27 cellular contexts compared by ENCODE assay signal in genomic region chr1:183063349-183063748, GRCh38.
"Had no signal": no experiment of that assay in that cellular context is flagged by ENCODE, and none has a peak within 500 bp of the region (broad histone marks: within the 10 kb centered on the region; RNA-seq: fewer than 3 reads in every experiment).

No MANE protein-coding gene starts in this region.

- H3K36me3 Mint-ChIP-seq: activated CD8-positive, alpha-beta memory T cell treated with anti-CD3 and anti-CD28 coated beads, Interleukin-2, amount 10 ng/mL, durations not matched to agents 7 days and 5 days; activated naive CD8-positive, alpha-beta T cell treated with anti-CD3 and anti-CD28 coated beads, Interleukin-2, amount 10 ng/mL, durations not matched to agents 7 days and 5 days; stimulated activated effector memory CD8-positive, alpha-beta T cell treated with anti-CD3 and anti-CD28 coated beads, Interleukin-12 subunit alpha, Interleukin-12 subunit beta, amount 100 ng/mL, for 72 hours had no signal

- H3K27me3 ChIP-seq: left lung, neural progenitor cell, ovary, upper lobe of left lung had no signal

- H3K4me2 ChIP-seq: neural progenitor cell had no signal

- H2AFZ ChIP-seq: neural progenitor cell had no signal

- H3K9ac ChIP-seq: neural progenitor cell had no signal

- H3K27me3 Mint-ChIP-seq: activated T-helper 17 cell treated with anti-CD3 and anti-CD28 coated beads, Interleukin-2, amount 50 U/mL, for 72 hours; brain had no signal

- FAIRE-seq: small intestine had no signal

- H3K4me1 Mint-ChIP-seq: activated CD4-positive, alpha-beta memory T cell treated with anti-CD3 and anti-CD28 coated beads, Interleukin-2, amount 10 ng/mL, durations not matched to agents 7 days and 5 days; activated CD8-positive, alpha-beta memory T cell treated with anti-CD3 and anti-CD28 coated beads, Interleukin-2, amount 10 ng/mL, durations not matched to agents 7 days and 5 days; activated naive CD8-positive, alpha-beta T cell treated with anti-CD3 and anti-CD28 coated beads, Interleukin-2, amount 10 ng/mL, durations not matched to agents 7 days and 5 days; activated T-helper 17 cell treated with anti-CD3 and anti-CD28 coated beads, Interleukin-2, amount 50 U/mL, for 72 hours; brain; naive thymus-derived CD4-positive, alpha-beta T cell; neural progenitor cell; stimulated activated effector memory CD8-positive, alpha-beta T cell treated with anti-CD3 and anti-CD28 coated beads, Interleukin-12 subunit alpha, Interleukin-12 subunit beta, amount 100 ng/mL, for 72 hours had no signal

- H3K27ac ChIP-seq: coronary artery, left lung, neural progenitor cell, ovary, psoas muscle, thoracic aorta, upper lobe of left lung had no signal

- H3K4me3 Mint-ChIP-seq: activated CD4-positive, alpha-beta memory T cell treated with anti-CD3 and anti-CD28 coated beads, Interleukin-2, amount 10 ng/mL, durations not matched to agents 7 days and 5 days; activated CD8-positive, alpha-beta memory T cell treated with anti-CD3 and anti-CD28 coated beads, Interleukin-2, amount 10 ng/mL, durations not matched to agents 7 days and 5 days; activated naive CD8-positive, alpha-beta T cell treated with anti-CD3 and anti-CD28 coated beads, Interleukin-2, amount 10 ng/mL, durations not matched to agents 7 days and 5 days; activated T-helper 17 cell treated with anti-CD3 and anti-CD28 coated beads, Interleukin-2, amount 50 U/mL, for 72 hours; brain; naive thymus-derived CD4-positive, alpha-beta T cell; neural progenitor cell; stimulated activated effector memory CD8-positive, alpha-beta T cell treated with anti-CD3 and anti-CD28 coated beads, Interleukin-12 subunit alpha, Interleukin-12 subunit beta, amount 100 ng/mL, for 72 hours; T-helper 2 cell treated with Interferon-gamma antibody and Interleukin-4, amounts not matched to agents 5 μg/mL and 100 μg/mL, for 36 hours had no signal

- H3K9me3 Mint-ChIP-seq: activated CD4-positive, alpha-beta memory T cell treated with anti-CD3 and anti-CD28 coated beads, Interleukin-2, amount 10 ng/mL, durations not matched to agents 7 days and 5 days; activated naive CD8-positive, alpha-beta T cell treated with anti-CD3 and anti-CD28 coated beads, Interleukin-2, amount 10 ng/mL, durations not matched to agents 7 days and 5 days; stimulated activated effector memory CD8-positive, alpha-beta T cell treated with anti-CD3 and anti-CD28 coated beads, Interleukin-12 subunit alpha, Interleukin-12 subunit beta, amount 100 ng/mL, for 72 hours; T-helper 2 cell treated with Interferon-gamma antibody and Interleukin-4, amounts not matched to agents 5 μg/mL and 100 μg/mL, for 36 hours had no signal

- DNase-seq: activated CD4-positive, alpha-beta memory T cell treated with anti-CD3 and anti-CD28 coated beads, Interleukin-2, amount 10 ng/mL, durations not matched to agents 7 days and 5 days; activated CD4-positive, alpha-beta T cell treated with anti-CD3 and anti-CD28 coated beads for 48 hours; activated CD4-positive, CD25-positive, alpha-beta regulatory T cell; activated CD8-positive, alpha-beta memory T cell treated with anti-CD3 and anti-CD28 coated beads, Interleukin-2, amount 10 ng/mL, durations not matched to agents 7 days and 5 days; activated naive CD4-positive, alpha-beta T cell treated with Interleukin-2 at 50 U/mL for 16 hours; activated naive CD8-positive, alpha-beta T cell treated with anti-CD3 and anti-CD28 coated beads, Interleukin-2, amount 10 ng/mL, durations not matched to agents 7 days and 5 days; activated T-cell treated with anti-CD3 and anti-CD28 coated beads, Interleukin-2, amount 50 U/mL, for 1 hour; central memory CD4-positive, alpha-beta T cell; foreskin melanocyte; hypothalamus; left lung; mucosa of descending colon; naive thymus-derived CD4-positive, alpha-beta T cell; ovary; psoas muscle; right cardiac atrium; small intestine; stimulated activated CD4-positive, alpha-beta T cell treated with anti-CD3 and anti-CD28 coated beads, Interleukin-4, amount 100 ng/mL, for 24 hours; SW 1271; upper lobe of left lung had no signal

- H3K27ac Mint-ChIP-seq: activated CD4-positive, alpha-beta memory T cell treated with anti-CD3 and anti-CD28 coated beads, Interleukin-2, amount 10 ng/mL, durations not matched to agents 7 days and 5 days; activated CD8-positive, alpha-beta memory T cell treated with anti-CD3 and anti-CD28 coated beads, Interleukin-2, amount 10 ng/mL, durations not matched to agents 7 days and 5 days; activated naive CD8-positive, alpha-beta T cell treated with anti-CD3 and anti-CD28 coated beads, Interleukin-2, amount 10 ng/mL, durations not matched to agents 7 days and 5 days; activated T-helper 17 cell treated with anti-CD3 and anti-CD28 coated beads, Interleukin-2, amount 50 U/mL, for 72 hours; brain; naive thymus-derived CD4-positive, alpha-beta T cell; neural progenitor cell; stimulated activated effector memory CD8-positive, alpha-beta T cell treated with anti-CD3 and anti-CD28 coated beads, Interleukin-12 subunit alpha, Interleukin-12 subunit beta, amount 100 ng/mL, for 72 hours; T-helper 2 cell treated with Interferon-gamma antibody and Interleukin-4, amounts not matched to agents 5 μg/mL and 100 μg/mL, for 36 hours had no signal

- H3K36me3 ChIP-seq: left lung, neural progenitor cell, ovary, thoracic aorta, upper lobe of left lung had no signal

- H3K4me3 ChIP-seq: coronary artery, left lung, mucosa of descending colon, neural progenitor cell, ovary, psoas muscle, thoracic aorta, upper lobe of left lung had no signal

- H3K9me3 ChIP-seq: left lung, mucosa of descending colon, ovary, psoas muscle, thoracic aorta, upper lobe of left lung had no signal
